ENCODE assay signal across 8 cellular contexts in genomic region chr12:92987362-92987761, GRCh38. TPM values are rescaled to one million over a fixed set of nuclear protein-coding genes. Genes with fewer than 3 reads are reported as not detected.
A peak's percentile ranks its signal among the peaks of the same experiment; 100 is the strongest.
DNase-seq lines count a peak whose midpoint lies in the region; ATAC-seq and TF ChIP-seq lines count a peak whose summit lies in the region.

No MANE protein-coding gene starts in this region.

- H3K27me3 ChIP-seq in SU-DHL-6 (ENCODE audit: low read length) = no peaks in the 10 kb centered on the region

- H3K27me3 Mint-ChIP-seq in naive B cell = no peaks in the 10 kb centered on the region

- ATAC-seq in GM21723 (IDR thresholded peaks at IDR 0.05; ENCODE audit: unreplicated experiment) (peak; percentile 43), naive B cell (ENCODE audit: low read depth in 2 of 2) (peak; percentile 57 to 60), HG02884 (IDR thresholded peaks at IDR 0.05; ENCODE audit: unreplicated experiment) (no peak)

- peak overlapping the region; percentile 11 to 90 (median 70) for H3K4me3 Mint-ChIP-seq in naive B cell

- peak overlapping the region in 5 of 6 donors; percentile 27 to 75 (median 38) for H3K27ac Mint-ChIP-seq in naive B cell

- H3K9ac ChIP-seq in SU-DHL-6 (ENCODE audit: low read length) = peak overlapping the region; percentile 54

- peak overlapping the region; percentile 69 for H3K4me2 ChIP-seq in SU-DHL-6 (ENCODE audit: low read depth, low read length, poor library complexity, severe bottlenecking)

- DNase-seq in DMS153 (lab: John Stamatoyannopoulos, UW) (peak; percentile 57), NCI-H1436 (lab: John Stamatoyannopoulos, UW) (peak; percentile 41), erythroblast (lab: John Stamatoyannopoulos, UW) (peak; percentile 61 to 76), naive B cell (peak; percentile 45), OCI-M2 (lab: John Stamatoyannopoulos, UW; ENCODE audit: unreplicated experiment) (no peak)

- H3F3A ChIP-seq in SU-DHL-6 (ENCODE audit: insufficient read depth) = peaks cover 19% of the 10 kb centered on the region

- H3K36me3 ChIP-seq in SU-DHL-6 (ENCODE audit: low read length) = no peaks in the 10 kb centered on the region

- no peaks in the 10 kb centered on the region for H3K9me2 ChIP-seq in SU-DHL-6 (replicated peaks; ENCODE audit: insufficient read depth, low read length)

- no peaks in the 10 kb centered on the region for H3K36me3 Mint-ChIP-seq in naive B cell

- peak overlapping the region; percentile 88 for H3K27ac ChIP-seq in SU-DHL-6 (ENCODE audit: low read depth, low read length)

- H3K9me3 ChIP-seq in SU-DHL-6 (ENCODE audit: insufficient read depth, low read length) = no peaks in the 10 kb centered on the region

- H3K9me3 Mint-ChIP-seq in naive B cell = peaks cover 0 to 15% (median 10%) of the 10 kb centered on the region in 7 donors

- peak overlapping the region; percentile 22 for H3K4me3 ChIP-seq in SU-DHL-6 (ENCODE audit: insufficient read depth, low read length, poor library complexity, severe bottlenecking)

- peaks cover 11 to 22% (median 16%) of the 10 kb centered on the region in 3 donors for H3K4me1 Mint-ChIP-seq in naive B cell

- no peak for TF ChIP-seq POLR2A in erythroblast (IDR thresholded peaks at IDR 0.05; ENCODE audit: low read length)

- H4K20me1 ChIP-seq in SU-DHL-6 (ENCODE audit: low read depth, low read length) = no peaks in the 10 kb centered on the region

- peak overlapping the region; percentile 86 for H2AFZ ChIP-seq in SU-DHL-6 (ENCODE audit: low read depth, low read length, severe bottlenecking)

- no peaks in the 10 kb centered on the region for H3K79me2 ChIP-seq in SU-DHL-6 (ENCODE audit: insufficient read depth, low read length)

- peak; percentile 66 for TF ChIP-seq CTCF in SU-DHL-6 (IDR thresholded peaks at IDR 0.05; ENCODE audit: insufficient read depth, low read length, poor library complexity, severe bottlenecking)

RNA-seq across cellular contexts. Expression of gene EEA1, which starts 58.3 kb away (rescaled TPM):
- 10 to 100 TPM in 3 of 6 donors, 1 to 10 TPM in 3; 2.0 to 16.0 (median 9.0) TPM for polyA plus RNA-seq in naive B cell (ENCODE audit: low read depth in 6 of 6)
